In the genomic region with DNA sequence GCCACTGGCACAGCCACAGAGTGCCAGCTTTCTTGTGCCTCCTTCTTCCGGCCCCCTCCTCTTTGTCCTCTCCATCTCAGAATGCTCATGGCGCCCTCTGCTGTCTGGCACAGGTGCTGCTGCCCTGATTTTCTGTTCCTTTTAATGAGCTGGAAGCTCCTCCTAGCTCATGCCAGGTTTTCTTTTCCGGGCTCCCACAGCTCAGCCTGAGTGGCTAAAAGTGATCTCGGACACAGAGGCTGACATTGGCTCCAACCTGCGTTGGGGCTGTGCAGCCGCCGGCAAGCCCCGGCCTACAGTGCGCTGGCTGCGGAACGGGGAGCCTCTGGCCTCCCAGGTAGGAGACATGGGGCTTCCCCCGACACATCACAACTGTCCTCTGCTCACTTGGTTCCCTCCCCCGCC, we compare ENCODE assay signal across 8 cellular contexts. TPM values are rescaled to one million over a fixed set of nuclear protein-coding genes. Genes with fewer than 3 reads are reported as not detected.
DNase-seq lines count a peak whose midpoint lies in the region; ATAC-seq and TF ChIP-seq lines count a peak whose summit lies in the region.

No MANE protein-coding gene starts in this region.

- H3K36me3 ChIP-seq in MG63, result no peaks in the 10 kb centered on the region
- no peaks in the 10 kb centered on the region for H3K36me3 ChIP-seq in osteoblast (ENCODE audit: insufficient read depth, low read length)
- no peaks in the 10 kb centered on the region for H3K36me3 ChIP-seq in thoracic aorta

- H3K27me3 ChIP-seq in MG63 (no peaks in the 10 kb centered on the region), osteoblast (ENCODE audit: insufficient read depth, low read length) (peaks cover 5% of the 10 kb centered on the region), thoracic aorta (replicated peaks; ENCODE audit: insufficient read depth) (no peaks in the 10 kb centered on the region)

- no peaks in the 10 kb centered on the region for H3K9me3 ChIP-seq in MG63
- H3K9me3 ChIP-seq in osteoblast (ENCODE audit: low read depth, low read length), result no peaks in the 10 kb centered on the region
- no peaks in the 10 kb centered on the region for H3K9me3 ChIP-seq in thoracic aorta

- H3K27ac ChIP-seq in osteoblast (ENCODE audit: low read depth, low read length) (no peak overlapping the region), thoracic aorta (no peak overlapping the region)

- peak overlapping the region; percentile 13 for H3K4me2 ChIP-seq in osteoblast (ENCODE audit: insufficient read depth, low read length)

- no peak for ATAC-seq in thoracic aorta (ENCODE audit: insufficient number of reproducible peaks, low FRiP score, low read depth)
- ATAC-seq in GM21423 (IDR thresholded peaks at IDR 0.05; ENCODE audit: unreplicated experiment), result no peak

- peak; percentile 92 for DNase-seq in DMS53 (lab: John Stamatoyannopoulos, UW)
- peak; percentile 71 for DNase-seq in MG63
- DNase-seq in SHP77 (lab: John Stamatoyannopoulos, UW), result peak; percentile 63 to 67
- DNase-seq in activated effector memory CD4-positive, alpha-beta T cell treated with anti-CD3 and anti-CD28 coated beads, Interleukin-2, amount 50 U/mL, for 16 hours, result peak; percentile 86
- peak; percentile 62 for DNase-seq in foreskin melanocyte
- peak; percentile 97 for DNase-seq in osteoblast (ENCODE audit: insufficient read length, low spot score, missing footprints)
- peak; percentile 13 for DNase-seq in thoracic aorta (ENCODE audit: low spot score)

- H3K79me2 ChIP-seq in osteoblast (ENCODE audit: insufficient read depth, low read length), result no peaks in the 10 kb centered on the region

- peak; percentile 93 for TF ChIP-seq CTCF in osteoblast (IDR thresholded peaks at IDR 0.05; ENCODE audit: extremely low read depth, low read depth, low read length)
- TF ChIP-seq CTCF in thoracic aorta (IDR thresholded peaks at IDR 0.05), result peak; percentile 63

- peak overlapping the region; percentile 47 for H2AFZ ChIP-seq in osteoblast (ENCODE audit: low read length)

- H3K4me3 ChIP-seq in MG63, result no peak overlapping the region
- H3K4me3 ChIP-seq in osteoblast (ENCODE audit: insufficient read depth, low read length), result no peak overlapping the region
- H3K4me3 ChIP-seq in thoracic aorta, result no peak overlapping the region

- H3K4me1 ChIP-seq in osteoblast (ENCODE audit: insufficient read depth, low read length) (no peaks in the 10 kb centered on the region), thoracic aorta (ENCODE audit: control insufficient read depth in 1 of 2, low read depth in 2 of 2) (peaks cover 0 to 3% of the 10 kb centered on the region in 2 donors)

- H4K20me1 ChIP-seq in osteoblast (ENCODE audit: insufficient read depth, low read length), result no peaks in the 10 kb centered on the region

RNA-seq across cellular contexts. Expression of a gene that starts 18.7 kb away (rescaled TPM):
- not detected in 2 replicates for total RNA-seq in MG63 (2014; rRNA removed; shearing (Covaris generic); ENCODE audit: low replicate concordance)
- total RNA-seq in osteoblast (under 0.01 TPM in 1 of 2 replicates, not detected in the other), thoracic aorta (1 to 10 TPM in 1 of 2 donors, under 1 TPM in 1; 0.68 to 1.4 TPM)

RNA-seq across cellular contexts. Expression of a gene that starts 22.6 kb away (rescaled TPM):
- total RNA-seq in MG63 (2014; rRNA removed; shearing (Covaris generic); ENCODE audit: low replicate concordance), result 1.6 and 5.1 TPM in 2 replicates
- total RNA-seq in osteoblast, result 1.5 and 1.8 TPM in 2 replicates
- total RNA-seq in thoracic aorta, result under 1 TPM; 0.41 to 0.85 TPM

Comparison
In these comparisons a context has a peak if more than half of its experiments do, and no peak if none do; other contexts are left out.
1. DNase-seq: peak in every context shown above with its lines; median percentile 97 in osteoblast; 92 in DMS53; 86 in activated effector memory CD4-positive, alpha-beta T cell treated with anti-CD3 and anti-CD28 coated beads, Interleukin-2, amount 50 U/mL, for 16 hours; 71 in MG63; 65 in SHP77; 62 in foreskin melanocyte; 13 in thoracic aorta.